ENCODE assay signal across 2 cellular contexts in the genomic region with DNA sequence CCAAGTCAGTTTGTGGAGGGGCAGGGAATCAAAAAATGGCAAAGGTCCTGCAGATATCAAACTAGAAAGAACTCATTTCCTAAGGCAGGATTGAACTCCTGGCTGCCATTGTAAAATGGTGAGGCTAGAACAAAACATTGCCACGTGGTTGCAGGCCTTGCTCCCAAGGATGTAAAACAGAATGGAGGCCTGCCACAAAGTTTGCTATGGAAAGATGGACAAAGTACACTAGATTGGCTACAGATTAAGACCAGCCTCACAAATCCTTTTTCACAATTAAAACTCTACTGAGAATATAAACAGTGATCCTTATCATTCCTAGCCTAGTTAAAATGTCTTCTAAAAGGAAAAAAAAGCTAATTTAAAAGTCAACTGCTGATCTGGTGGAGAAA.
TF ChIP-seq lines count a peak whose summit lies in the region.

No MANE protein-coding gene starts in this region.

TF ChIP-seq in HepG2, 621 proteins besides CTCF, POLR2A, EP300 and RAD21:
- TF ChIP-seq ZNF431 (CRISPR knock-in tag; IDR thresholded peaks at IDR 0.05; ENCODE audit: borderline replicate concordance, low read depth) (no peak), NPAS2 (CRISPR knock-in tag; IDR thresholded peaks at IDR 0.05; ENCODE audit: borderline replicate concordance) (no peak), ZNF644 (CRISPR knock-in tag; IDR thresholded peaks at IDR 0.05; ENCODE audit: low read depth) (peak; percentile 29; the same call in 1 of the 2 replicates), SRF (IDR thresholded peaks at IDR 0.05; ENCODE audit: low read depth, low read length) (no peak), ELF4 (CRISPR knock-in tag; IDR thresholded peaks at IDR 0.05; ENCODE audit: borderline replicate concordance) (no peak), ZFX (CRISPR knock-in tag; IDR thresholded peaks at IDR 0.05; ENCODE audit: low read depth) (0 out of 2 replicates have a peak, but pooled peaks have one; percentile 24), ZNF563 (CRISPR knock-in tag; IDR thresholded peaks at IDR 0.05) (no peak), ZNF263 (CRISPR knock-in tag; IDR thresholded peaks at IDR 0.05) (no peak)
- TF ChIP-seq, protein P1, sequence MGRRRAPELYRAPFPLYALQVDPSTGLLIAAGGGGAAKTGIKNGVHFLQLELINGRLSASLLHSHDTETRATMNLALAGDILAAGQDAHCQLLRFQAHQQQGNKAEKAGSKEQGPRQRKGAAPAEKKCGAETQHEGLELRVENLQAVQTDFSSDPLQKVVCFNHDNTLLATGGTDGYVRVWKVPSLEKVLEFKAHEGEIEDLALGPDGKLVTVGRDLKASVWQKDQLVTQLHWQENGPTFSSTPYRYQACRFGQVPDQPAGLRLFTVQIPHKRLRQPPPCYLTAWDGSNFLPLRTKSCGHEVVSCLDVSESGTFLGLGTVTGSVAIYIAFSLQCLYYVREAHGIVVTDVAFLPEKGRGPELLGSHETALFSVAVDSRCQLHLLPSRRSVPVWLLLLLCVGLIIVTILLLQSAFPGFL (CRISPR knock-in tag; IDR thresholded peaks at IDR 0.05) = no peak
- TF ChIP-seq, protein P2, sequence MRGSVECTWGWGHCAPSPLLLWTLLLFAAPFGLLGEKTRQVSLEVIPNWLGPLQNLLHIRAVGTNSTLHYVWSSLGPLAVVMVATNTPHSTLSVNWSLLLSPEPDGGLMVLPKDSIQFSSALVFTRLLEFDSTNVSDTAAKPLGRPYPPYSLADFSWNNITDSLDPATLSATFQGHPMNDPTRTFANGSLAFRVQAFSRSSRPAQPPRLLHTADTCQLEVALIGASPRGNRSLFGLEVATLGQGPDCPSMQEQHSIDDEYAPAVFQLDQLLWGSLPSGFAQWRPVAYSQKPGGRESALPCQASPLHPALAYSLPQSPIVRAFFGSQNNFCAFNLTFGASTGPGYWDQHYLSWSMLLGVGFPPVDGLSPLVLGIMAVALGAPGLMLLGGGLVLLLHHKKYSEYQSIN (CRISPR knock-in tag; IDR thresholded peaks at IDR 0.05; ENCODE audit: borderline replicate concordance) = no peak
- TF ChIP-seq, protein P3, sequence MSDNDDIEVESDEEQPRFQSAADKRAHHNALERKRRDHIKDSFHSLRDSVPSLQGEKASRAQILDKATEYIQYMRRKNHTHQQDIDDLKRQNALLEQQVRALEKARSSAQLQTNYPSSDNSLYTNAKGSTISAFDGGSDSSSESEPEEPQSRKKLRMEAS (IDR thresholded peaks at IDR 0.05) = 0 out of 2 replicates have a peak, but pooled peaks have one; percentile 20
TF ChIP-seq in HepG2: peak in this region for 3.

TF ChIP-seq in WTC11, 78 proteins besides CTCF, POLR2A, EP300 and RAD21:
- TF ChIP-seq, protein P4, sequence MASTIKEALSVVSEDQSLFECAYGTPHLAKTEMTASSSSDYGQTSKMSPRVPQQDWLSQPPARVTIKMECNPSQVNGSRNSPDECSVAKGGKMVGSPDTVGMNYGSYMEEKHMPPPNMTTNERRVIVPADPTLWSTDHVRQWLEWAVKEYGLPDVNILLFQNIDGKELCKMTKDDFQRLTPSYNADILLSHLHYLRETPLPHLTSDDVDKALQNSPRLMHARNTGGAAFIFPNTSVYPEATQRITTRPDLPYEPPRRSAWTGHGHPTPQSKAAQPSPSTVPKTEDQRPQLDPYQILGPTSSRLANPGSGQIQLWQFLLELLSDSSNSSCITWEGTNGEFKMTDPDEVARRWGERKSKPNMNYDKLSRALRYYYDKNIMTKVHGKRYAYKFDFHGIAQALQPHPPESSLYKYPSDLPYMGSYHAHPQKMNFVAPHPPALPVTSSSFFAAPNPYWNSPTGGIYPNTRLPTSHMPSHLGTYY (CRISPR knock-in tag; IDR thresholded peaks at IDR 0.05) = no peak
- TF ChIP-seq EMX1 (CRISPR knock-in tag; IDR thresholded peaks at IDR 0.05) = no peak
- TF ChIP-seq NFATC4 (CRISPR knock-in tag; IDR thresholded peaks at IDR 0.05) = no peak
- TF ChIP-seq RORB (CRISPR knock-in tag; IDR thresholded peaks at IDR 0.05) = no peak
- TF ChIP-seq MXD4 (CRISPR knock-in tag; IDR thresholded peaks at IDR 0.05; ENCODE audit: borderline replicate concordance) = no peak
- TF ChIP-seq, protein P1 (CRISPR knock-in tag; IDR thresholded peaks at IDR 0.05; ENCODE audit: borderline replicate concordance) = no peak
- TF ChIP-seq, protein P5, sequence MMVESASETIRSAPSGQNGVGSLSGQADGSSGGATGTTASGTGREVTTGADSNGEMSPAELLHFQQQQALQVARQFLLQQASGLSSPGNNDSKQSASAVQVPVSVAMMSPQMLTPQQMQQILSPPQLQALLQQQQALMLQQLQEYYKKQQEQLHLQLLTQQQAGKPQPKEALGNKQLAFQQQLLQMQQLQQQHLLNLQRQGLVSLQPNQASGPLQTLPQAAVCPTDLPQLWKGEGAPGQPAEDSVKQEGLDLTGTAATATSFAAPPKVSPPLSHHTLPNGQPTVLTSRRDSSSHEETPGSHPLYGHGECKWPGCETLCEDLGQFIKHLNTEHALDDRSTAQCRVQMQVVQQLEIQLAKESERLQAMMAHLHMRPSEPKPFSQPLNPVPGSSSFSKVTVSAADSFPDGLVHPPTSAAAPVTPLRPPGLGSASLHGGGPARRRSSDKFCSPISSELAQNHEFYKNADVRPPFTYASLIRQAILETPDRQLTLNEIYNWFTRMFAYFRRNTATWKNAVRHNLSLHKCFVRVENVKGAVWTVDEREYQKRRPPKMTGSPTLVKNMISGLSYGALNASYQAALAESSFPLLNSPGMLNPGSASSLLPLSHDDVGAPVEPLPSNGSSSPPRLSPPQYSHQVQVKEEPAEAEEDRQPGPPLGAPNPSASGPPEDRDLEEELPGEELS (CRISPR knock-in tag; IDR thresholded peaks at IDR 0.05) = no peak
- TF ChIP-seq, protein P6, sequence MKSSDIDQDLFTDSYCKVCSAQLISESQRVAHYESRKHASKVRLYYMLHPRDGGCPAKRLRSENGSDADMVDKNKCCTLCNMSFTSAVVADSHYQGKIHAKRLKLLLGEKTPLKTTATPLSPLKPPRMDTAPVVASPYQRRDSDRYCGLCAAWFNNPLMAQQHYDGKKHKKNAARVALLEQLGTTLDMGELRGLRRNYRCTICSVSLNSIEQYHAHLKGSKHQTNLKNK (CRISPR knock-in tag; IDR thresholded peaks at IDR 0.05) = no peak
- TF ChIP-seq ESRRA (CRISPR knock-in tag; IDR thresholded peaks at IDR 0.05; ENCODE audit: borderline replicate concordance) = no peak
- no peak for TF ChIP-seq TEAD4 (CRISPR knock-in tag; IDR thresholded peaks at IDR 0.05)
- no peak for TF ChIP-seq ZNF416 (CRISPR knock-in tag; IDR thresholded peaks at IDR 0.05)
- no peak for TF ChIP-seq ZNF232 (CRISPR knock-in tag; IDR thresholded peaks at IDR 0.05)
- TF ChIP-seq ZNF138 (CRISPR knock-in tag; conservative IDR thresholded peaks at IDR 0.05) = no peak
- TF ChIP-seq, protein P7, sequence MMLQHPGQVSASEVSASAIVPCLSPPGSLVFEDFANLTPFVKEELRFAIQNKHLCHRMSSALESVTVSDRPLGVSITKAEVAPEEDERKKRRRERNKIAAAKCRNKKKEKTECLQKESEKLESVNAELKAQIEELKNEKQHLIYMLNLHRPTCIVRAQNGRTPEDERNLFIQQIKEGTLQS (CRISPR knock-in tag; conservative IDR thresholded peaks at IDR 0.05) = no peak
- TF ChIP-seq ETV6 (CRISPR knock-in tag; IDR thresholded peaks at IDR 0.05) = no peak
- no peak for TF ChIP-seq OVOL2 (CRISPR knock-in tag; IDR thresholded peaks at IDR 0.05; ENCODE audit: borderline replicate concordance)
- TF ChIP-seq, protein P8, sequence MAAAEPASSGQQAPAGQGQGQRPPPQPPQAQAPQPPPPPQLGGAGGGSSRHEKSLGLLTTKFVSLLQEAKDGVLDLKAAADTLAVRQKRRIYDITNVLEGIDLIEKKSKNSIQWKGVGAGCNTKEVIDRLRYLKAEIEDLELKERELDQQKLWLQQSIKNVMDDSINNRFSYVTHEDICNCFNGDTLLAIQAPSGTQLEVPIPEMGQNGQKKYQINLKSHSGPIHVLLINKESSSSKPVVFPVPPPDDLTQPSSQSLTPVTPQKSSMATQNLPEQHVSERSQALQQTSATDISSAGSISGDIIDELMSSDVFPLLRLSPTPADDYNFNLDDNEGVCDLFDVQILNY (CRISPR knock-in tag; IDR thresholded peaks at IDR 0.05) = no peak
- TF ChIP-seq RELA (CRISPR knock-in tag; IDR thresholded peaks at IDR 0.05; ENCODE audit: borderline replicate concordance) = no peak
- TF ChIP-seq NFE2L1 (CRISPR knock-in tag; IDR thresholded peaks at IDR 0.05) = no peak
- TF ChIP-seq, protein P9, sequence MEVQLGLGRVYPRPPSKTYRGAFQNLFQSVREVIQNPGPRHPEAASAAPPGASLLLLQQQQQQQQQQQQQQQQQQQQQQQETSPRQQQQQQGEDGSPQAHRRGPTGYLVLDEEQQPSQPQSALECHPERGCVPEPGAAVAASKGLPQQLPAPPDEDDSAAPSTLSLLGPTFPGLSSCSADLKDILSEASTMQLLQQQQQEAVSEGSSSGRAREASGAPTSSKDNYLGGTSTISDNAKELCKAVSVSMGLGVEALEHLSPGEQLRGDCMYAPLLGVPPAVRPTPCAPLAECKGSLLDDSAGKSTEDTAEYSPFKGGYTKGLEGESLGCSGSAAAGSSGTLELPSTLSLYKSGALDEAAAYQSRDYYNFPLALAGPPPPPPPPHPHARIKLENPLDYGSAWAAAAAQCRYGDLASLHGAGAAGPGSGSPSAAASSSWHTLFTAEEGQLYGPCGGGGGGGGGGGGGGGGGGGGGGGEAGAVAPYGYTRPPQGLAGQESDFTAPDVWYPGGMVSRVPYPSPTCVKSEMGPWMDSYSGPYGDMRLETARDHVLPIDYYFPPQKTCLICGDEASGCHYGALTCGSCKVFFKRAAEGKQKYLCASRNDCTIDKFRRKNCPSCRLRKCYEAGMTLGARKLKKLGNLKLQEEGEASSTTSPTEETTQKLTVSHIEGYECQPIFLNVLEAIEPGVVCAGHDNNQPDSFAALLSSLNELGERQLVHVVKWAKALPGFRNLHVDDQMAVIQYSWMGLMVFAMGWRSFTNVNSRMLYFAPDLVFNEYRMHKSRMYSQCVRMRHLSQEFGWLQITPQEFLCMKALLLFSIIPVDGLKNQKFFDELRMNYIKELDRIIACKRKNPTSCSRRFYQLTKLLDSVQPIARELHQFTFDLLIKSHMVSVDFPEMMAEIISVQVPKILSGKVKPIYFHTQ (CRISPR knock-in tag; IDR thresholded peaks at IDR 0.05) = no peak
TF ChIP-seq in WTC11: peak in this region for 0.
